In the genomic region with DNA sequence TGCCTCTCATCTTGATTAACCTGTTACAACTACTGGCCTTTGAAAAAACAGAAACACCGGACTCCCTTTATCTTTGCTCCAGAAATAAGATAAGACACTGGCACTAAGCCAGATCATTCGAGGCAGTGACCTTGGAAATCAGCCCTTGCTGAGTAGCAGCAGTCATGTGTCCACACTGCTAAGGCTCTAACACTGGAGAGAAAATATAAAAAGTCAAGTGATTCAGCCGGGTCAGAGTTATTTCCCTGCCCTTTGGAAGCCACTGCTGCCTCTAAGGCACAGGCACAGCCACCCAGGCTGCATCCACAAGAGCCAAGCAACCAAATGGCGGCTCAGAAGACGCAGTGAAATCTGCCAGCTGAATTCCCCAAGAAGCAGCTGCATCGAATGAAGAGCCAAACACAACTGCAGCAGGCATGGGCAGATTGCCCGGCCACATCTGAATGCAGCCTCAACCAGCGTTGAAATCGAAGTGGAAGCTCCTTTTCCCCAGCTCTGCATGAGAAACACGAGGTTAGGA, we compare ENCODE assay signal across 1 cellular context.
TF ChIP-seq lines count a peak whose summit lies in the region.

No MANE protein-coding gene starts in this region.

TF ChIP-seq in K562, 482 proteins besides CTCF, POLR2A, EP300 and RAD21 (continued from another document and continues in another):
- TF ChIP-seq, protein P1, sequence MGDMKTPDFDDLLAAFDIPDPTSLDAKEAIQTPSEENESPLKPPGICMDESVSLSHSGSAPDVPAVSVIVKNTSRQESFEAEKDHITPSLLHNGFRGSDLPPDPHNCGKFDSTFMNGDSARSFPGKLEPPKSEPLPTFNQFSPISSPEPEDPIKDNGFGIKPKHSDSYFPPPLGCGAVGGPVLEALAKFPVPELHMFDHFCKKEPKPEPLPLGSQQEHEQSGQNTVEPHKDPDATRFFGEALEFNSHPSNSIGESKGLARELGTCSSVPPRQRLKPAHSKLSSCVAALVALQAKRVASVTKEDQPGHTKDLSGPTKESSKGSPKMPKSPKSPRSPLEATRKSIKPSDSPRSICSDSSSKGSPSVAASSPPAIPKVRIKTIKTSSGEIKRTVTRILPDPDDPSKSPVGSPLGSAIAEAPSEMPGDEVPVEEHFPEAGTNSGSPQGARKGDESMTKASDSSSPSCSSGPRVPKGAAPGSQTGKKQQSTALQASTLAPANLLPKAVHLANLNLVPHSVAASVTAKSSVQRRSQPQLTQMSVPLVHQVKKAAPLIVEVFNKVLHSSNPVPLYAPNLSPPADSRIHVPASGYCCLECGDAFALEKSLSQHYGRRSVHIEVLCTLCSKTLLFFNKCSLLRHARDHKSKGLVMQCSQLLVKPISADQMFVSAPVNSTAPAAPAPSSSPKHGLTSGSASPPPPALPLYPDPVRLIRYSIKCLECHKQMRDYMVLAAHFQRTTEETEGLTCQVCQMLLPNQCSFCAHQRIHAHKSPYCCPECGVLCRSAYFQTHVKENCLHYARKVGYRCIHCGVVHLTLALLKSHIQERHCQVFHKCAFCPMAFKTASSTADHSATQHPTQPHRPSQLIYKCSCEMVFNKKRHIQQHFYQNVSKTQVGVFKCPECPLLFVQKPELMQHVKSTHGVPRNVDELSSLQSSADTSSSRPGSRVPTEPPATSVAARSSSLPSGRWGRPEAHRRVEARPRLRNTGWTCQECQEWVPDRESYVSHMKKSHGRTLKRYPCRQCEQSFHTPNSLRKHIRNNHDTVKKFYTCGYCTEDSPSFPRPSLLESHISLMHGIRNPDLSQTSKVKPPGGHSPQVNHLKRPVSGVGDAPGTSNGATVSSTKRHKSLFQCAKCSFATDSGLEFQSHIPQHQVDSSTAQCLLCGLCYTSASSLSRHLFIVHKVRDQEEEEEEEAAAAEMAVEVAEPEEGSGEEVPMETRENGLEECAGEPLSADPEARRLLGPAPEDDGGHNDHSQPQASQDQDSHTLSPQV (IDR thresholded peaks at IDR 0.05) = no peak
- TF ChIP-seq SAFB (IDR thresholded peaks at IDR 0.05; ENCODE audit: borderline replicate concordance, low read depth, low read length) (no peak), SMAD1 (IDR thresholded peaks at IDR 0.05; ENCODE audit: low read depth, low read length, partially characterized antibody) (peak; percentile 87), KDM4B (IDR thresholded peaks at IDR 0.05; ENCODE audit: borderline replicate concordance in 2 of 2, low read depth in 1 of 2) (no peak), HIVEP1 (CRISPR knock-in tag; IDR thresholded peaks at IDR 0.05) (no peak), NR3C1 (CRISPR knock-in tag; IDR thresholded peaks at IDR 0.05) (no peak), CEBPG (CRISPR knock-in tag; IDR thresholded peaks at IDR 0.05) (no peak), CEBPG (tag; conservative IDR thresholded peaks at IDR 0.05 in 1 of 2, IDR thresholded peaks at IDR 0.05 in 1 of 2) (no peak), ZNF75A (CRISPR knock-in tag; IDR thresholded peaks at IDR 0.05) (no peak), EZH2 (IDR thresholded peaks at IDR 0.05; ENCODE audit: borderline replicate concordance, low read depth, low read length) (no peak), DMBX1 (CRISPR knock-in tag; IDR thresholded peaks at IDR 0.05; ENCODE audit: borderline replicate concordance) (no peak), RBM22 (IDR thresholded peaks at IDR 0.05; ENCODE audit: low read depth, low read length, poor library complexity, severe bottlenecking) (no peak), ELF4 (CRISPR knock-in tag; IDR thresholded peaks at IDR 0.05) (no peak), NFIC (IDR thresholded peaks at IDR 0.05) (peak; percentile 98), RBM34 (IDR thresholded peaks at IDR 0.05; ENCODE audit: borderline replicate concordance, insufficient read depth, low read length) (no peak), SNRNP70 (optimal IDR thresholded peaks at IDR 0.05; ENCODE audit: low read depth, low read length) (no peak), BRD9 (IDR thresholded peaks at IDR 0.05; ENCODE audit: low read depth, partially characterized antibody) (no peak), MCM5 (IDR thresholded peaks at IDR 0.05; ENCODE audit: low read depth) (no peak), MXI1 (IDR thresholded peaks at IDR 0.05; ENCODE audit: low read depth, low read length) (no peak), CXXC5 (CRISPR knock-in tag; IDR thresholded peaks at IDR 0.05) (no peak), CBX5 (IDR thresholded peaks at IDR 0.05; ENCODE audit: borderline replicate concordance, low read depth) (no peak), ZNF263 (CRISPR knock-in tag; IDR thresholded peaks at IDR 0.05; ENCODE audit: borderline replicate concordance) (no peak), CBFA2T3 (IDR thresholded peaks at IDR 0.05) (peak; percentile 56), NFXL1 (CRISPR knock-in tag; IDR thresholded peaks at IDR 0.05) (no peak), SIRT6 (IDR thresholded peaks at IDR 0.05; ENCODE audit: low read depth, low read length) (no peak), NCOA6 (IDR thresholded peaks at IDR 0.05) (no peak), SMARCA5 (IDR thresholded peaks at IDR 0.05) (no peak), ZFP36 (IDR thresholded peaks at IDR 0.05; ENCODE audit: low read depth, low read length, partially characterized antibody) (no peak), BDP1 (IDR thresholded peaks at IDR 0.05; ENCODE audit: insufficient read depth, insufficient read length) (no peak), HDAC6 (IDR thresholded peaks at IDR 0.05; ENCODE audit: low read depth, low read length) (no peak), ZNF431 (CRISPR knock-in tag; IDR thresholded peaks at IDR 0.05) (no peak), SETDB1 (IDR thresholded peaks at IDR 0.05; ENCODE audit: low read length) (no peak), HEY1 (CRISPR knock-in tag; IDR thresholded peaks at IDR 0.05; ENCODE audit: borderline replicate concordance) (no peak), HMG20B (CRISPR knock-in tag; IDR thresholded peaks at IDR 0.05) (no peak), NFRKB (IDR thresholded peaks at IDR 0.05; ENCODE audit: low read depth) (no peak), SIN3B (IDR thresholded peaks at IDR 0.05; ENCODE audit: low read depth) (no peak), SOX6 (IDR thresholded peaks at IDR 0.05) (peak; percentile 44; the same call in 1 of the 2 replicates)
- TF ChIP-seq, protein P2, sequence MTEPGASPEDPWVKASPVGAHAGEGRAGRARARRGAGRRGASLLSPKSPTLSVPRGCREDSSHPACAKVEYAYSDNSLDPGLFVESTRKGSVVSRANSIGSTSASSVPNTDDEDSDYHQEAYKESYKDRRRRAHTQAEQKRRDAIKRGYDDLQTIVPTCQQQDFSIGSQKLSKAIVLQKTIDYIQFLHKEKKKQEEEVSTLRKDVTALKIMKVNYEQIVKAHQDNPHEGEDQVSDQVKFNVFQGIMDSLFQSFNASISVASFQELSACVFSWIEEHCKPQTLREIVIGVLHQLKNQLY (CRISPR knock-in tag; conservative IDR thresholded peaks at IDR 0.05) = no peak
- TF ChIP-seq, protein P3, sequence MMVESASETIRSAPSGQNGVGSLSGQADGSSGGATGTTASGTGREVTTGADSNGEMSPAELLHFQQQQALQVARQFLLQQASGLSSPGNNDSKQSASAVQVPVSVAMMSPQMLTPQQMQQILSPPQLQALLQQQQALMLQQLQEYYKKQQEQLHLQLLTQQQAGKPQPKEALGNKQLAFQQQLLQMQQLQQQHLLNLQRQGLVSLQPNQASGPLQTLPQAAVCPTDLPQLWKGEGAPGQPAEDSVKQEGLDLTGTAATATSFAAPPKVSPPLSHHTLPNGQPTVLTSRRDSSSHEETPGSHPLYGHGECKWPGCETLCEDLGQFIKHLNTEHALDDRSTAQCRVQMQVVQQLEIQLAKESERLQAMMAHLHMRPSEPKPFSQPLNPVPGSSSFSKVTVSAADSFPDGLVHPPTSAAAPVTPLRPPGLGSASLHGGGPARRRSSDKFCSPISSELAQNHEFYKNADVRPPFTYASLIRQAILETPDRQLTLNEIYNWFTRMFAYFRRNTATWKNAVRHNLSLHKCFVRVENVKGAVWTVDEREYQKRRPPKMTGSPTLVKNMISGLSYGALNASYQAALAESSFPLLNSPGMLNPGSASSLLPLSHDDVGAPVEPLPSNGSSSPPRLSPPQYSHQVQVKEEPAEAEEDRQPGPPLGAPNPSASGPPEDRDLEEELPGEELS (CRISPR knock-in tag; IDR thresholded peaks at IDR 0.05; ENCODE audit: borderline replicate concordance) = no peak
- TF ChIP-seq, protein P4, sequence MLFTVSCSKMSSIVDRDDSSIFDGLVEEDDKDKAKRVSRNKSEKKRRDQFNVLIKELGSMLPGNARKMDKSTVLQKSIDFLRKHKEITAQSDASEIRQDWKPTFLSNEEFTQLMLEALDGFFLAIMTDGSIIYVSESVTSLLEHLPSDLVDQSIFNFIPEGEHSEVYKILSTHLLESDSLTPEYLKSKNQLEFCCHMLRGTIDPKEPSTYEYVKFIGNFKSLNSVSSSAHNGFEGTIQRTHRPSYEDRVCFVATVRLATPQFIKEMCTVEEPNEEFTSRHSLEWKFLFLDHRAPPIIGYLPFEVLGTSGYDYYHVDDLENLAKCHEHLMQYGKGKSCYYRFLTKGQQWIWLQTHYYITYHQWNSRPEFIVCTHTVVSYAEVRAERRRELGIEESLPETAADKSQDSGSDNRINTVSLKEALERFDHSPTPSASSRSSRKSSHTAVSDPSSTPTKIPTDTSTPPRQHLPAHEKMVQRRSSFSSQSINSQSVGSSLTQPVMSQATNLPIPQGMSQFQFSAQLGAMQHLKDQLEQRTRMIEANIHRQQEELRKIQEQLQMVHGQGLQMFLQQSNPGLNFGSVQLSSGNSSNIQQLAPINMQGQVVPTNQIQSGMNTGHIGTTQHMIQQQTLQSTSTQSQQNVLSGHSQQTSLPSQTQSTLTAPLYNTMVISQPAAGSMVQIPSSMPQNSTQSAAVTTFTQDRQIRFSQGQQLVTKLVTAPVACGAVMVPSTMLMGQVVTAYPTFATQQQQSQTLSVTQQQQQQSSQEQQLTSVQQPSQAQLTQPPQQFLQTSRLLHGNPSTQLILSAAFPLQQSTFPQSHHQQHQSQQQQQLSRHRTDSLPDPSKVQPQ (CRISPR knock-in tag; IDR thresholded peaks at IDR 0.05; ENCODE audit: borderline replicate concordance) = no peak
- TF ChIP-seq, protein P5, sequence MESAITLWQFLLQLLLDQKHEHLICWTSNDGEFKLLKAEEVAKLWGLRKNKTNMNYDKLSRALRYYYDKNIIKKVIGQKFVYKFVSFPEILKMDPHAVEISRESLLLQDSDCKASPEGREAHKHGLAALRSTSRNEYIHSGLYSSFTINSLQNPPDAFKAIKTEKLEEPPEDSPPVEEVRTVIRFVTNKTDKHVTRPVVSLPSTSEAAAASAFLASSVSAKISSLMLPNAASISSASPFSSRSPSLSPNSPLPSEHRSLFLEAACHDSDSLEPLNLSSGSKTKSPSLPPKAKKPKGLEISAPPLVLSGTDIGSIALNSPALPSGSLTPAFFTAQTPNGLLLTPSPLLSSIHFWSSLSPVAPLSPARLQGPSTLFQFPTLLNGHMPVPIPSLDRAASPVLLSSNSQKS (CRISPR knock-in tag; IDR thresholded peaks at IDR 0.05) = no peak
- TF ChIP-seq, protein P6, sequence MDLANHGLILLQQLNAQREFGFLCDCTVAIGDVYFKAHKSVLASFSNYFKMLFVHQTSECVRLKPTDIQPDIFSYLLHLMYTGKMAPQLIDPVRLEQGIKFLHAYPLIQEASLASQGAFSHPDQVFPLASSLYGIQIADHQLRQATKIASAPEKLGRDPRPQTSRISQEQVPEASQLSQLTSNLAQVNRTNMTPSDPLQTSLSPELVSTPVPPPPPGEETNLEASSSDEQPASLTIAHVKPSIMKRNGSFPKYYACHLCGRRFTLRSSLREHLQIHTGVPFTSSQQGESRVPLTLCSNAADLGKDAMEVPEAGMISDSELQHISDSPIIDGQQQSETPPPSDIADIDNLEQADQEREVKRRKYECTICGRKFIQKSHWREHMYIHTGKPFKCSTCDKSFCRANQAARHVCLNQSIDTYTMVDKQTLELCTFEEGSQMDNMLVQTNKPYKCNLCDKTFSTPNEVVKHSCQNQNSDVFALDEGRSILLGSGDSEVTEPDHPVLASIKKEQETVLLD (IDR thresholded peaks at IDR 0.05) = no peak
- TF ChIP-seq, protein P7, sequence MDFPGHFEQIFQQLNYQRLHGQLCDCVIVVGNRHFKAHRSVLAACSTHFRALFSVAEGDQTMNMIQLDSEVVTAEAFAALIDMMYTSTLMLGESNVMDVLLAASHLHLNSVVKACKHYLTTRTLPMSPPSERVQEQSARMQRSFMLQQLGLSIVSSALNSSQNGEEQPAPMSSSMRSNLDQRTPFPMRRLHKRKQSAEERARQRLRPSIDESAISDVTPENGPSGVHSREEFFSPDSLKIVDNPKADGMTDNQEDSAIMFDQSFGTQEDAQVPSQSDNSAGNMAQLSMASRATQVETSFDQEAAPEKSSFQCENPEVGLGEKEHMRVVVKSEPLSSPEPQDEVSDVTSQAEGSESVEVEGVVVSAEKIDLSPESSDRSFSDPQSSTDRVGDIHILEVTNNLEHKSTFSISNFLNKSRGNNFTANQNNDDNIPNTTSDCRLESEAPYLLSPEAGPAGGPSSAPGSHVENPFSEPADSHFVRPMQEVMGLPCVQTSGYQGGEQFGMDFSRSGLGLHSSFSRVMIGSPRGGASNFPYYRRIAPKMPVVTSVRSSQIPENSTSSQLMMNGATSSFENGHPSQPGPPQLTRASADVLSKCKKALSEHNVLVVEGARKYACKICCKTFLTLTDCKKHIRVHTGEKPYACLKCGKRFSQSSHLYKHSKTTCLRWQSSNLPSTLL (IDR thresholded peaks at IDR 0.05) = no peak
- TF ChIP-seq, protein P8, sequence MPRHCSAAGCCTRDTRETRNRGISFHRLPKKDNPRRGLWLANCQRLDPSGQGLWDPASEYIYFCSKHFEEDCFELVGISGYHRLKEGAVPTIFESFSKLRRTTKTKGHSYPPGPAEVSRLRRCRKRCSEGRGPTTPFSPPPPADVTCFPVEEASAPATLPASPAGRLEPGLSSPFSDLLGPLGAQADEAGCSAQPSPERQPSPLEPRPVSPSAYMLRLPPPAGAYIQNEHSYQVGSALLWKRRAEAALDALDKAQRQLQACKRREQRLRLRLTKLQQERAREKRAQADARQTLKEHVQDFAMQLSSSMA (CRISPR knock-in tag; IDR thresholded peaks at IDR 0.05) = no peak
- TF ChIP-seq, protein P9, sequence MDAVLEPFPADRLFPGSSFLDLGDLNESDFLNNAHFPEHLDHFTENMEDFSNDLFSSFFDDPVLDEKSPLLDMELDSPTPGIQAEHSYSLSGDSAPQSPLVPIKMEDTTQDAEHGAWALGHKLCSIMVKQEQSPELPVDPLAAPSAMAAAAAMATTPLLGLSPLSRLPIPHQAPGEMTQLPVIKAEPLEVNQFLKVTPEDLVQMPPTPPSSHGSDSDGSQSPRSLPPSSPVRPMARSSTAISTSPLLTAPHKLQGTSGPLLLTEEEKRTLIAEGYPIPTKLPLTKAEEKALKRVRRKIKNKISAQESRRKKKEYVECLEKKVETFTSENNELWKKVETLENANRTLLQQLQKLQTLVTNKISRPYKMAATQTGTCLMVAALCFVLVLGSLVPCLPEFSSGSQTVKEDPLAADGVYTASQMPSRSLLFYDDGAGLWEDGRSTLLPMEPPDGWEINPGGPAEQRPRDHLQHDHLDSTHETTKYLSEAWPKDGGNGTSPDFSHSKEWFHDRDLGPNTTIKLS (IDR thresholded peaks at IDR 0.05; ENCODE audit: borderline replicate concordance, low read depth) = no peak
- TF ChIP-seq, protein P10, sequence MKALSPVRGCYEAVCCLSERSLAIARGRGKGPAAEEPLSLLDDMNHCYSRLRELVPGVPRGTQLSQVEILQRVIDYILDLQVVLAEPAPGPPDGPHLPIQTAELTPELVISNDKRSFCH (CRISPR knock-in tag; IDR thresholded peaks at IDR 0.05) = no peak
- TF ChIP-seq, protein P10 (tag; IDR thresholded peaks at IDR 0.05) = no peak
- TF ChIP-seq, protein P11, sequence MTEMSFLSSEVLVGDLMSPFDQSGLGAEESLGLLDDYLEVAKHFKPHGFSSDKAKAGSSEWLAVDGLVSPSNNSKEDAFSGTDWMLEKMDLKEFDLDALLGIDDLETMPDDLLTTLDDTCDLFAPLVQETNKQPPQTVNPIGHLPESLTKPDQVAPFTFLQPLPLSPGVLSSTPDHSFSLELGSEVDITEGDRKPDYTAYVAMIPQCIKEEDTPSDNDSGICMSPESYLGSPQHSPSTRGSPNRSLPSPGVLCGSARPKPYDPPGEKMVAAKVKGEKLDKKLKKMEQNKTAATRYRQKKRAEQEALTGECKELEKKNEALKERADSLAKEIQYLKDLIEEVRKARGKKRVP (CRISPR knock-in tag; IDR thresholded peaks at IDR 0.05) = peak; percentile 38; the same call in 1 of the 2 replicates
